Comparison of ENCODE assay signal across 17 cellular contexts in genomic region chr17:4256952-4257351, GRCh38. TPM values are rescaled to one million over a fixed set of nuclear protein-coding genes. Genes with fewer than 3 reads are reported as not detected.
A peak's percentile ranks its signal among the peaks of the same experiment; 100 is the strongest.
DNase-seq lines count a peak whose midpoint lies in the region; ATAC-seq, FAIRE-seq and TF ChIP-seq lines count a peak whose summit lies in the region.
"Had no signal": no experiment of that assay in that cellular context is flagged by ENCODE, and none has a peak within 500 bp of the region (broad histone marks: within the 10 kb centered on the region; RNA-seq: fewer than 3 reads in every experiment).

No MANE protein-coding gene starts in this region.

- H3K4me3 ChIP-seq in choroid plexus epithelial cell (ENCODE audit: low read depth, low read length) (no peak overlapping the region), esophagus squamous epithelium (no peak overlapping the region)
- H3K4me3 ChIP-seq: ascending aorta, MG63, suprapubic skin had no signal

- 53 to 78% methylated on average over 2 of the region's 2 CpGs for WGBS in esophagus squamous epithelium, 2 donors

- peaks cover 0 to 14% (median 12%) of the 10 kb centered on the region in 3 donors for H3K9me3 ChIP-seq in esophagus squamous epithelium
- H3K9me3 ChIP-seq: suprapubic skin had no signal

- H3K9me3 Mint-ChIP-seq in activated naive CD8-positive, alpha-beta T cell (ENCODE audit: low read depth), result no peaks in the 10 kb centered on the region
- peaks cover 12% of the 10 kb centered on the region for H3K9me3 Mint-ChIP-seq in activated naive CD8-positive, alpha-beta T cell treated with anti-CD3 and anti-CD28 coated beads for 36 hours
- peaks cover 5% of the 10 kb centered on the region for H3K9me3 Mint-ChIP-seq in stimulated activated naive CD8-positive, alpha-beta T cell treated with anti-CD3 and anti-CD28 coated beads, Interleukin-15, Interleukin-2, amounts not matched to agents 100 ng/mL and 50 ng/mL, for 24 hours
- H3K9me3 Mint-ChIP-seq in mesothelial cell of epicardium, result peaks cover 12% of the 10 kb centered on the region

- H3K27ac Mint-ChIP-seq in activated naive CD8-positive, alpha-beta T cell, result peak overlapping the region; percentile 10
- H3K27ac Mint-ChIP-seq in activated naive CD8-positive, alpha-beta T cell treated with anti-CD3 and anti-CD28 coated beads for 36 hours, result no peak overlapping the region
- peak overlapping the region; percentile 46 for H3K27ac Mint-ChIP-seq in stimulated activated naive CD8-positive, alpha-beta T cell treated with anti-CD3 and anti-CD28 coated beads, Interleukin-15, Interleukin-2, amounts not matched to agents 100 ng/mL and 50 ng/mL, for 24 hours
- H3K27ac Mint-ChIP-seq in mesothelial cell of epicardium, result no peak overlapping the region
- H3K27ac Mint-ChIP-seq: HFFc6 had no signal

- no peaks in the 10 kb centered on the region for H3K27me3 Mint-ChIP-seq in activated naive CD8-positive, alpha-beta T cell
- no peaks in the 10 kb centered on the region for H3K27me3 Mint-ChIP-seq in activated naive CD8-positive, alpha-beta T cell treated with anti-CD3 and anti-CD28 coated beads for 36 hours
- H3K27me3 Mint-ChIP-seq in stimulated activated naive CD8-positive, alpha-beta T cell treated with anti-CD3 and anti-CD28 coated beads, Interleukin-15, Interleukin-2, amounts not matched to agents 100 ng/mL and 50 ng/mL, for 24 hours, result no peaks in the 10 kb centered on the region
- H3K27me3 Mint-ChIP-seq in mesothelial cell of epicardium (ENCODE audit: low read depth), result no peaks in the 10 kb centered on the region

- no peak for DNase-seq in activated naive CD8-positive, alpha-beta T cell treated with anti-CD3 and anti-CD28 coated beads for 36 hours
- peak; percentile 17 for DNase-seq in RCC 7860 (ENCODE audit: low spot score)
- peak; percentile 19 for DNase-seq in choroid plexus epithelial cell (ENCODE audit: low read depth)
- no peak for DNase-seq in mesothelial cell of epicardium (ENCODE audit: low spot score in 2 of 2, unreplicated experiment in 2 of 2)
- no peak for DNase-seq in esophagus squamous epithelium (lab: John Stamatoyannopoulos, UW)
- DNase-seq: activated CD4-positive, alpha-beta T cell treated with anti-CD3 and anti-CD28 coated beads, Interleukin-2, amount 50 U/mL, for 4 hours; HFFc6; MG63; NCI-H2029; NCI-H526; stimulated activated CD4-positive, alpha-beta T cell treated with anti-CD3 and anti-CD28 coated beads, Interleukin-4, amount 100 ng/mL, for 1 hour had no signal

- no peak for TF ChIP-seq POLR2A in esophagus squamous epithelium (IDR thresholded peaks at IDR 0.05)

- no peak overlapping the region for H3K27ac ChIP-seq in esophagus squamous epithelium
- H3K27ac ChIP-seq: ascending aorta, epithelial cell of prostate, suprapubic skin had no signal

- peaks cover 2 to 12% (median 5%) of the 10 kb centered on the region in 3 donors for H3K4me1 ChIP-seq in esophagus squamous epithelium

- TF ChIP-seq CTCF in choroid plexus epithelial cell (conservative IDR thresholded peaks at IDR 0.05; ENCODE audit: low read depth, low read length), result no peak
- no peak for TF ChIP-seq CTCF in mesothelial cell of epicardium (IDR thresholded peaks at IDR 0.05; ENCODE audit: unreplicated experiment)
- TF ChIP-seq CTCF in esophagus squamous epithelium (IDR thresholded peaks at IDR 0.05), result no peak

- ATAC-seq in HG02852 (IDR thresholded peaks at IDR 0.05; ENCODE audit: unreplicated experiment), result no peak

- H3K4me3 Mint-ChIP-seq in activated naive CD8-positive, alpha-beta T cell, result no peak overlapping the region
- H3K4me3 Mint-ChIP-seq in activated naive CD8-positive, alpha-beta T cell treated with anti-CD3 and anti-CD28 coated beads for 36 hours, result no peak overlapping the region
- no peak overlapping the region for H3K4me3 Mint-ChIP-seq in stimulated activated naive CD8-positive, alpha-beta T cell treated with anti-CD3 and anti-CD28 coated beads, Interleukin-15, Interleukin-2, amounts not matched to agents 100 ng/mL and 50 ng/mL, for 24 hours
- no peak overlapping the region for H3K4me3 Mint-ChIP-seq in mesothelial cell of epicardium
- H3K4me3 Mint-ChIP-seq: HFFc6 had no signal

- intact Hi-C loops in esophagus squamous epithelium (cut with DNase I), result no loop called here

- H3K36me3 ChIP-seq in esophagus squamous epithelium, result peaks cover 0 to 17% (median 0%) of the 10 kb centered on the region in 3 donors

- no peaks in the 10 kb centered on the region for H3K27me3 ChIP-seq in esophagus squamous epithelium
- H3K27me3 ChIP-seq: ascending aorta, MG63, suprapubic skin had no signal

- FAIRE-seq in RCC 7860 (lab: Jason Lieb, UNC), result no peak

- H3K4me1 Mint-ChIP-seq in activated naive CD8-positive, alpha-beta T cell (ENCODE audit: low read depth), result peaks cover 56% of the 10 kb centered on the region
- H3K4me1 Mint-ChIP-seq in activated naive CD8-positive, alpha-beta T cell treated with anti-CD3 and anti-CD28 coated beads for 36 hours, result peaks cover 35% of the 10 kb centered on the region
- peaks cover 42% of the 10 kb centered on the region for H3K4me1 Mint-ChIP-seq in stimulated activated naive CD8-positive, alpha-beta T cell treated with anti-CD3 and anti-CD28 coated beads, Interleukin-15, Interleukin-2, amounts not matched to agents 100 ng/mL and 50 ng/mL, for 24 hours (ENCODE audit: low read depth)
- H3K4me1 Mint-ChIP-seq in mesothelial cell of epicardium, result peaks cover 2% of the 10 kb centered on the region

- H3K36me3 Mint-ChIP-seq in activated naive CD8-positive, alpha-beta T cell, result peaks cover 16% of the 10 kb centered on the region
- peaks cover 56% of the 10 kb centered on the region for H3K36me3 Mint-ChIP-seq in activated naive CD8-positive, alpha-beta T cell treated with anti-CD3 and anti-CD28 coated beads for 36 hours
- peaks cover 58% of the 10 kb centered on the region for H3K36me3 Mint-ChIP-seq in stimulated activated naive CD8-positive, alpha-beta T cell treated with anti-CD3 and anti-CD28 coated beads, Interleukin-15, Interleukin-2, amounts not matched to agents 100 ng/mL and 50 ng/mL, for 24 hours (ENCODE audit: low read depth)
- peaks cover 36% of the 10 kb centered on the region for H3K36me3 Mint-ChIP-seq in mesothelial cell of epicardium

RNA-seq across cellular contexts. Expression of gene ANKFY1, which starts 6.8 kb away (rescaled TPM):
- total RNA-seq in activated naive CD8-positive, alpha-beta T cell treated with anti-CD3 and anti-CD28 coated beads for 36 hours, result 10 to 100 TPM; 29.4 to 31.4 TPM
- total RNA-seq in mesothelial cell of epicardium, result 60.4 to 64.5 TPM (median 64.3 TPM) in 3 replicates
- total RNA-seq in esophagus squamous epithelium, result 10 to 100 TPM; 21.0 to 34.7 (median 26.4) TPM

Comparison
In these comparisons a context has a peak if more than half of its experiments do, and no peak if none do; other contexts are left out.
1. H3K27ac Mint-ChIP-seq: peak in activated naive CD8-positive, alpha-beta T cell (single experiment) and stimulated activated naive CD8-positive, alpha-beta T cell treated with anti-CD3 and anti-CD28 coated beads, Interleukin-15, Interleukin-2, amounts not matched to agents 100 ng/mL and 50 ng/mL, for 24 hours (single experiment); none in activated naive CD8-positive, alpha-beta T cell treated with anti-CD3 and anti-CD28 coated beads for 36 hours (single experiment) and mesothelial cell of epicardium (single experiment).
2. DNase-seq: peak in RCC 7860 (single experiment) and choroid plexus epithelial cell (single experiment); none in activated naive CD8-positive, alpha-beta T cell treated with anti-CD3 and anti-CD28 coated beads for 36 hours (single experiment), mesothelial cell of epicardium (0 of 2) and esophagus squamous epithelium (single experiment).